20 cellular contexts compared by ENCODE assay signal in the genomic region with DNA sequence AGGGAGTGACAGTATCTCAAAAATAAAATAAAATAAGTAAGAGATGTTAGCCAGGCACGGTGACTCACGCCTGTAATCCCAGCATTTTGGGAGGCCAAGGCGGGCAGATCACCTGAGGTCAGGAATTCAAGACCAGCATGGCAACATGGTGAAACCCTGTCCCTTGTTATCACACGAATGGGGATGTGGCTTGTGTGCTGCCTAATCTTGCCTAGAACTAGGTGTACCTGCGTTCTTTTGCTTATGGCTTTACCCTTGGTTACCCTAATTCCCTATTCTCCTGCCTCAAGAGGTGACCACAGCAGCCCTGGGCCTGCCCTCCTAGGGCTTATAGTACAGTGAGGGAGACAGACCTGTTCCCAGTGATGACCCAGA. TPM values are rescaled to one million over a fixed set of nuclear protein-coding genes. Genes with fewer than 3 reads are reported as not detected.
DNase-seq lines count a peak whose midpoint lies in the region; ATAC-seq and TF ChIP-seq lines count a peak whose summit lies in the region.
"Had no signal": no experiment of that assay in that cellular context is flagged by ENCODE, and none has a peak within 500 bp of the region (broad histone marks: within the 10 kb centered on the region; RNA-seq: fewer than 3 reads in every experiment).

No MANE protein-coding gene starts in this region.

- ATAC-seq in esophagus mucosa, result peak; percentile 42
- ATAC-seq in HG02970 (IDR thresholded peaks at IDR 0.05; ENCODE audit: low FRiP score, unreplicated experiment), result no peak
- ATAC-seq in activated T-cell treated with anti-CD3 and anti-CD28 coated beads, Interleukin-2, amount 50 U/mL, for 72 hours (replicated peaks in 1 of 2), result no peak
- ATAC-seq: K562 had no signal

- H3K27me3 Mint-ChIP-seq in Caco-2 (ENCODE audit: insufficient read depth, unreplicated experiment), result no peaks in the 10 kb centered on the region
- peaks cover 34% of the 10 kb centered on the region for H3K27me3 Mint-ChIP-seq in activated T-cell treated with anti-CD3 and anti-CD28 coated beads, Interleukin-2, amount 50 U/mL, for 72 hours (ENCODE audit: low read depth)

- H3K4me3 Mint-ChIP-seq in Caco-2 (ENCODE audit: unreplicated experiment), result peak overlapping the region; percentile 22
- H3K4me3 Mint-ChIP-seq in activated T-cell treated with anti-CD3 and anti-CD28 coated beads, Interleukin-2, amount 50 U/mL, for 72 hours, result no peak overlapping the region
- H3K4me3 Mint-ChIP-seq: B cell had no signal

- H3K4me1 Mint-ChIP-seq in Caco-2 (ENCODE audit: low read depth, unreplicated experiment), result peaks cover 51% of the 10 kb centered on the region
- H3K4me1 Mint-ChIP-seq in activated T-cell treated with anti-CD3 and anti-CD28 coated beads, Interleukin-2, amount 50 U/mL, for 72 hours (ENCODE audit: low read depth), result no peaks in the 10 kb centered on the region
- H3K4me1 Mint-ChIP-seq: B cell had no signal

- CTCF ChIA-PET in Caco-2 (lab: Charles Lee) (interaction anchor here (1.8 kb wide), 1 partner anchor 66 kb away, joined by 6 read pairs; no protein-coding TSS in a partner anchor), RWPE1 (lab: Yijun Ruan, JAX) (interaction anchor here (2.4 kb wide), 1 partner anchor 11 kb away, joined by 5 read pairs; no protein-coding TSS in a partner anchor)

- DNase-seq in Caco-2 (no peak), RWPE1 (ENCODE audit: low spot score) (no peak), posterior vena cava (ENCODE audit: low spot score) (peak; percentile 23), NCI-H2171 (lab: John Stamatoyannopoulos, UW) (no peak), NOMO-1 (lab: John Stamatoyannopoulos, UW; ENCODE audit: unreplicated experiment in 2 of 2) (no peak)
- no peak for DNase-seq in activated T-cell treated with anti-CD3 and anti-CD28 coated beads, Interleukin-2, amount 50 U/mL, for 72 hours
- DNase-seq: 8988T, DMS153, GDM1, HCEC 1CT, NCI-H1105, NCI-H2227 treated with DMSO at 0.1 percent for 48 hours, NCI-H510A treated with DMSO at 0.1 percent for 48 hours, NCI-H774, RPMI8226 had no signal

- H3K9me3 ChIP-seq in Caco-2, result peaks cover 5% of the 10 kb centered on the region

- POLR2A ChIA-PET in Caco-2 (lab: Charles Lee), result no interaction called here
- POLR2A ChIA-PET in RWPE1 (lab: Yijun Ruan, JAX; ENCODE audit: low non-redundant PET), result no interaction called here

- H3K36me3 Mint-ChIP-seq in Caco-2 (ENCODE audit: insufficient read depth, unreplicated experiment), result peaks cover 13% of the 10 kb centered on the region
- no peaks in the 10 kb centered on the region for H3K36me3 Mint-ChIP-seq in activated T-cell treated with anti-CD3 and anti-CD28 coated beads, Interleukin-2, amount 50 U/mL, for 72 hours (ENCODE audit: insufficient read depth in 2 of 2)

- peaks cover 49% of the 10 kb centered on the region for H3K4me1 ChIP-seq in Caco-2

- H3K27ac Mint-ChIP-seq in Caco-2 (ENCODE audit: unreplicated experiment), result peak overlapping the region; percentile 61
- H3K27ac Mint-ChIP-seq in activated T-cell treated with anti-CD3 and anti-CD28 coated beads, Interleukin-2, amount 50 U/mL, for 72 hours, result no peak overlapping the region
- H3K27ac Mint-ChIP-seq: B cell had no signal

- H3K4me3 ChIP-seq in Caco-2 (ENCODE audit: low read depth, low read length), result no peak overlapping the region
- H3K4me3 ChIP-seq: K562 had no signal

- H3K27me3 ChIP-seq in Caco-2 (replicated peaks; ENCODE audit: control insufficient read depth, insufficient read depth, low read length), result no peaks in the 10 kb centered on the region

- H3K27ac ChIP-seq in RWPE1, result peak overlapping the region; percentile 37; the same call in 1 of the 2 replicates

- no peak for TF ChIP-seq CTCF in Caco-2 (IDR thresholded peaks at IDR 0.05; ENCODE audit: insufficient read depth in 1 of 2, low read depth in 1 of 2, low read length in 1 of 2, severe bottlenecking in 1 of 2, unreplicated experiment in 1 of 2)
- no peak for TF ChIP-seq CTCF in RWPE1 (conservative IDR thresholded peaks at IDR 0.05; ENCODE audit: low read depth)

- H3K9me3 Mint-ChIP-seq in Caco-2 (ENCODE audit: unreplicated experiment), result peaks cover 9% of the 10 kb centered on the region
- H3K9me3 Mint-ChIP-seq in activated T-cell treated with anti-CD3 and anti-CD28 coated beads, Interleukin-2, amount 50 U/mL, for 72 hours, result no peaks in the 10 kb centered on the region

- H3K36me3 ChIP-seq in Caco-2 (ENCODE audit: control insufficient read depth, insufficient read depth, low read length), result peaks cover 2% of the 10 kb centered on the region; the same call in 1 of the 2 replicates

- BruUV-seq in Caco-2 (replicated peaks; lab: Mats Ljungman, UMichigan), result no TSS peak

- intact Hi-C loops in Caco-2 (cut with micrococcal nuclease; ENCODE audit: unreplicated experiment), result no loop called here
- intact Hi-C loops in posterior vena cava (cut with DNase I), result no loop called here

RNA-seq across cellular contexts. Expression of gene PVR, which starts 6.3 kb away (rescaled TPM):
- total RNA-seq in Caco-2 (2022), result 86.5 and 93.8 TPM in 2 replicates
- 11.8 TPM for total RNA-seq in esophagus mucosa
- 10 to 100 TPM; 22.4 to 35.6 TPM for total RNA-seq in posterior vena cava
- total RNA-seq in activated T-cell treated with anti-CD3 and anti-CD28 coated beads, Interleukin-2, amount 50 U/mL, for 72 hours, result 10 to 100 TPM; 13.9 to 17.5 TPM

RNA-seq across cellular contexts. Expression of gene IGSF23, which starts 24.0 kb away (rescaled TPM):
- total RNA-seq in Caco-2 (2022) (3.9 and 6.8 TPM in 2 replicates), esophagus mucosa (not detected), posterior vena cava (not detected)
- not detected for total RNA-seq in activated T-cell treated with anti-CD3 and anti-CD28 coated beads, Interleukin-2, amount 50 U/mL, for 72 hours
- total RNA-seq: B cell, Daoy, K562 had no signal

RNA-seq across cellular contexts. Expression of gene CEACAM19, which starts 33.9 kb away (rescaled TPM):
- 2.9 and 3.3 TPM in 2 replicates for total RNA-seq in Caco-2 (2022)
- total RNA-seq in esophagus mucosa, result 8.0 TPM
- total RNA-seq in posterior vena cava, result 1 to 10 TPM; 4.1 to 7.8 TPM
- 1 to 10 TPM; 3.0 to 4.3 TPM for total RNA-seq in activated T-cell treated with anti-CD3 and anti-CD28 coated beads, Interleukin-2, amount 50 U/mL, for 72 hours
- total RNA-seq: B cell had no signal
